ENCODE assay signal across 8 cellular contexts in the genomic region with DNA sequence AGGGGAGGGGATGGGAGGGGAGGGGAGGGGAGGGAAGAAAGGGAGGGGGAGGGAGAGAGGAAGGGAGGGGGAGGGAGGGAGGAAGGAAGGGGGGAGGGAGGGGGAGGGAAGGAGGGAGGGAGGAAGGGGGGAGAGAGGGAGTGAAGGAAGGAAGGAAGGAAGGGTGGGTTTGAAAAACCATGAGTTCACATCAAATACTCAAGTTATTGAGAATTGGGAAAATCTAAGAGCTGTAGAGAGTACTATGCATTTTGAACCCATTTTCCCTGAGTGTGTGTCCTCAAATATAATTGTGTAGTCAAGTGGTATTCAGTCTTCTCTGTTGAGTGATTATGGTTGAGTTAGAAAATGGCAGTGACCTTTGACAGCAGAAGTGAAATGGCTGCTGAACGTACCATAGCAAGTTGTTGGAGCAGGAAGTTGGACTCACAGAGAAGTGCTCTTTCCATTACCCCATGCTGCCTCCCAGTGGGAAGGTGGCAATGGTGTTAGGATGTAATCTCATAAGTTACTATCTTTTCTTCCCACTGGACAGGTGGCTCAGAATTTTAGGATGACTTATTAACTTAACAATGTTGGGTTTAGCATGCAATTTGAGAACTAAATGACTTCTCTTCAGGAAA.
DNase-seq lines count a peak whose midpoint lies in the region; ATAC-seq and TF ChIP-seq lines count a peak whose summit lies in the region.

No MANE protein-coding gene starts in this region.

- peaks cover 2 to 11% (median 4%) of the 10 kb centered on the region in 7 donors for H3K9me3 Mint-ChIP-seq in CD14-positive monocyte

- peaks cover 3 to 5% (median 4%) of the 10 kb centered on the region in 3 donors for H3K27me3 Mint-ChIP-seq in CD14-positive monocyte (ENCODE audit: low read depth in 3 of 3)

- DNase-seq in Caki2 (ENCODE audit: low read depth) (peak; percentile 4), KBM-7 (peak; percentile 28), SW480 (ENCODE audit: low spot score) (peak; percentile 18), fibroblast of peridontal ligament (ENCODE audit: extremely low read depth) (peak; percentile 56), retinal pigment epithelial cell (ENCODE audit: low read depth) (no peak), CD14-positive monocyte (ENCODE audit: low spot score) (no peak), iPS-NIHi11 (ENCODE audit: low spot score) (no peak)

- intact Hi-C loops in CD14-positive monocyte (cut with micrococcal nuclease) = no loop called here

- peak; percentile 34 for TF ChIP-seq CTCF in retinal pigment epithelial cell (conservative IDR thresholded peaks at IDR 0.05; ENCODE audit: low read depth, low read length)
- no peak for TF ChIP-seq CTCF in CD14-positive monocyte (IDR thresholded peaks at IDR 0.05)

- no peak overlapping the region for H3K4me3 Mint-ChIP-seq in CD14-positive monocyte

- H3K4me1 Mint-ChIP-seq in CD14-positive monocyte = peaks cover 3% of the 10 kb centered on the region

- peak; percentile 73 for ATAC-seq in GM18861 (IDR thresholded peaks at IDR 0.05; ENCODE audit: unreplicated experiment)

- no peak overlapping the region for H3K4me3 ChIP-seq in retinal pigment epithelial cell (ENCODE audit: low read length)

- no peak overlapping the region for H3K27ac Mint-ChIP-seq in CD14-positive monocyte

- peaks cover 0 to 2% of the 10 kb centered on the region in 2 donors for H3K36me3 Mint-ChIP-seq in CD14-positive monocyte

- in situ Hi-C loops in Caki2 (cut with HindIII; ENCODE audit: low pct_unique_long_range_greater_than_20kb, low sequenced_read_pairs) = no loop called here
- in situ Hi-C loops in KBM-7 (cut with MboI; ENCODE audit: low pct_unique_long_range_greater_than_20kb, low sequenced_read_pairs) = no loop called here

Comparison
In these comparisons a context has a peak if more than half of its experiments do, and no peak if none do; other contexts are left out.
1. DNase-seq: peak in Caki2 (single experiment), KBM-7 (single experiment), SW480 (single experiment) and fibroblast of peridontal ligament (single experiment); none in retinal pigment epithelial cell (single experiment), CD14-positive monocyte (single experiment) and iPS-NIHi11 (single experiment).